In the genomic region with DNA sequence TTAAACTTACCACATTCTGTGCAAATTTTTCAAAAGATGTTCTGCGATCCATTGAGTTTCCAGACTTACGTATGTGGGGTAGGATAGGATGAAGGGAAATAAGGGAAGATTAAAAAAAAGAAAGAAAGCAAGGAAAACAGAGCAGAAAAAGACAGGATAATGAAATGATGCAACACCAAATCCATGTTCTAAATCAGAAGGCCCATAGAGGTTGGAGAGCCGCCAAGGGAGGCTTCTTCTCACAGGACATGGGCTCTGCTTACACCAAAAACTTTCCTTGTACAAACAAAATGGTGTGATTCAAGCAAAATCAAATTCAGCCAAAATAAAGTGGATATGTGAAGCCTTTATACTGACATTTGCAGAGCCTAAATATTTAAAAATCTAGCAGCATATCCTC, we compare ENCODE assay signal across 16 cellular contexts.
"Had no signal": no experiment of that assay in that cellular context is flagged by ENCODE, and none has a peak within 500 bp of the region (broad histone marks: within the 10 kb centered on the region; RNA-seq: fewer than 3 reads in every experiment).

No MANE protein-coding gene starts in this region.

- H3K27me3 Mint-ChIP-seq: activated CD8-positive, alpha-beta memory T cell treated with anti-CD3 and anti-CD28 coated beads, Interleukin-2, amount 10 ng/mL, durations not matched to agents 7 days and 5 days had no signal

- H3K27ac ChIP-seq: esophagus squamous epithelium, lower lobe of right lung, right atrium auricular region had no signal

- H3K4me1 Mint-ChIP-seq: activated CD8-positive, alpha-beta memory T cell treated with anti-CD3 and anti-CD28 coated beads, Interleukin-2, amount 10 ng/mL, durations not matched to agents 7 days and 5 days; immature natural killer cell; naive thymus-derived CD4-positive, alpha-beta T cell had no signal

- H3K27ac Mint-ChIP-seq: activated CD8-positive, alpha-beta memory T cell treated with anti-CD3 and anti-CD28 coated beads, Interleukin-2, amount 10 ng/mL, durations not matched to agents 7 days and 5 days; activated naive CD4-positive, alpha-beta T cell treated with anti-CD3 and anti-CD28 coated beads, Interleukin-2, amount 50 U/mL, for 72 hours; activated T-cell treated with anti-CD3 and anti-CD28 coated beads, Interleukin-2, amount 50 U/mL, for 24 hours; immature natural killer cell; naive thymus-derived CD4-positive, alpha-beta T cell; type B pancreatic cell had no signal

- DNase-seq: activated CD4-positive, alpha-beta T cell treated with anti-CD3 and anti-CD28 coated beads, Interleukin-2, amount 50 U/mL, for 48 hours; activated CD8-positive, alpha-beta memory T cell treated with anti-CD3 and anti-CD28 coated beads, Interleukin-2, amount 10 ng/mL, durations not matched to agents 7 days and 5 days; activated effector memory CD4-positive, alpha-beta T cell treated with anti-CD3 and anti-CD28 coated beads, Interleukin-2, amount 50 U/mL, for 16 hours; activated T-cell treated with anti-CD3 and anti-CD28 coated beads, Interleukin-2, amount 50 U/mL, for 24 hours; esophagus squamous epithelium; glutamatergic neuron; immature natural killer cell; left cardiac atrium; lower lobe of right lung; naive thymus-derived CD4-positive, alpha-beta T cell; stimulated activated naive CD4-positive, alpha-beta T cell; T-helper 2 cell had no signal

- H3K4me1 ChIP-seq: esophagus squamous epithelium, lower lobe of right lung, right atrium auricular region had no signal

- H3K9me3 Mint-ChIP-seq: activated naive CD4-positive, alpha-beta T cell treated with anti-CD3 and anti-CD28 coated beads, Interleukin-2, amount 50 U/mL, for 72 hours; type B pancreatic cell had no signal

- H3K36me3 Mint-ChIP-seq: activated CD8-positive, alpha-beta memory T cell treated with anti-CD3 and anti-CD28 coated beads, Interleukin-2, amount 10 ng/mL, durations not matched to agents 7 days and 5 days; activated naive CD4-positive, alpha-beta T cell treated with anti-CD3 and anti-CD28 coated beads, Interleukin-2, amount 50 U/mL, for 72 hours; immature natural killer cell; naive thymus-derived CD4-positive, alpha-beta T cell; type B pancreatic cell had no signal

- H3K27me3 ChIP-seq: esophagus squamous epithelium, right atrium auricular region had no signal

- H3K9me3 ChIP-seq: esophagus squamous epithelium, lower lobe of right lung, right atrium auricular region had no signal

- ATAC-seq: activated CD4-positive, CD25-positive, alpha-beta regulatory T cell treated with anti-CD3 and anti-CD28 coated beads, Interleukin-2, amount 50 U/mL, for 24 hours; activated CD8-positive, alpha-beta memory T cell treated with anti-CD3 and anti-CD28 coated beads, Interleukin-2, amount 10 ng/mL, durations not matched to agents 7 days and 5 days; activated naive CD4-positive, alpha-beta T cell treated with anti-CD3 and anti-CD28 coated beads, Interleukin-2, amount 50 U/mL, for 72 hours; left cardiac atrium; lower lobe of right lung; naive thymus-derived CD4-positive, alpha-beta T cell had no signal

- H3K4me3 Mint-ChIP-seq: activated CD8-positive, alpha-beta memory T cell treated with anti-CD3 and anti-CD28 coated beads, Interleukin-2, amount 10 ng/mL, durations not matched to agents 7 days and 5 days; activated T-cell treated with anti-CD3 and anti-CD28 coated beads, Interleukin-2, amount 50 U/mL, for 24 hours; immature natural killer cell; naive thymus-derived CD4-positive, alpha-beta T cell; type B pancreatic cell had no signal

- H3K36me3 ChIP-seq: esophagus squamous epithelium, lower lobe of right lung, right atrium auricular region had no signal

- H3K4me3 ChIP-seq: esophagus squamous epithelium, lower lobe of right lung, right atrium auricular region had no signal
